16 cellular contexts compared by ENCODE assay signal in genomic region chr1:38962560-38962959, GRCh38. TPM values are rescaled to one million over a fixed set of nuclear protein-coding genes. Genes with fewer than 3 reads are reported as not detected.
DNase-seq lines count a peak whose midpoint lies in the region; ATAC-seq and TF ChIP-seq lines count a peak whose summit lies in the region.
"Had no signal": no experiment of that assay in that cellular context is flagged by ENCODE, and none has a peak within 500 bp of the region (broad histone marks: within the 10 kb centered on the region; RNA-seq: fewer than 3 reads in every experiment).

No MANE protein-coding gene starts in this region.

- DNase-seq in H9 (no peak), MG63 (peak; percentile 60), chondrocyte (ENCODE audit: low spot score) (peak; percentile 52), myocyte (ENCODE audit: low read depth) (peak; percentile 17), colonic mucosa (no peak), spleen (no peak)
- DNase-seq: activated naive CD4-positive, alpha-beta T cell treated with anti-CD3 and anti-CD28 coated beads for 36 hours; CD4-positive, alpha-beta memory T cell; hippocampal formation; left ventricle myocardium inferior; naive B cell; NCI-H1436 treated with DMSO at 0.1 percent for 48 hours; NCI-H446 treated with DMSO at 0.1 percent for 48 hours; psoas muscle had no signal

- H3K23ac ChIP-seq in H9 (ENCODE audit: insufficient read length, low read depth, low read length), result no peak overlapping the region

- TF ChIP-seq POLR2A in gastroesophageal sphincter (IDR thresholded peaks at IDR 0.05) (no peak), spleen (IDR thresholded peaks at IDR 0.05) (no peak)

- H3T11ph ChIP-seq in H9 (ENCODE audit: low read length), result no peak overlapping the region

- no peak overlapping the region for H4K8ac ChIP-seq in H9 (replicated peaks; ENCODE audit: insufficient read length, low read depth, low read length)

- H3K4me3 ChIP-seq in MG63 (no peak overlapping the region), gastroesophageal sphincter (no peak overlapping the region), colonic mucosa (no peak overlapping the region), spleen (no peak overlapping the region)
- H3K4me3 ChIP-seq: left ventricle myocardium inferior, psoas muscle, thoracic aorta had no signal

- H2BK20ac ChIP-seq in H9 (ENCODE audit: low read depth, low read length, poor library complexity, severe bottlenecking), result no peak overlapping the region

- no peak overlapping the region for H2AK5ac ChIP-seq in H9 (ENCODE audit: insufficient read length, low read length)

- H3K4me1 Mint-ChIP-seq in H9, result peaks cover 12 to 13% of the 10 kb centered on the region in 2 experiments
- peaks cover 5% of the 10 kb centered on the region for H3K4me1 Mint-ChIP-seq in chondrocyte (ENCODE audit: low read depth)
- H3K4me1 Mint-ChIP-seq: naive B cell had no signal

- H4K20me1 ChIP-seq in H9 (ENCODE audit: control insufficient read depth, insufficient read depth, insufficient read length), result no peaks in the 10 kb centered on the region

- H3K4ac ChIP-seq in H9 (ENCODE audit: low read depth, low read length), result no peak overlapping the region

- H3K23me2 ChIP-seq in H9 (ENCODE audit: insufficient read length, low read depth, low read length, poor library complexity, severe bottlenecking), result no peaks in the 10 kb centered on the region

- no peak overlapping the region for H4K5ac ChIP-seq in H9 (ENCODE audit: insufficient read length, low read depth, low read length)

- no peaks in the 10 kb centered on the region for H3K9me3 ChIP-seq in H9 (ENCODE audit: control insufficient read depth, low read depth, low read length)
- no peaks in the 10 kb centered on the region for H3K9me3 ChIP-seq in MG63
- no peaks in the 10 kb centered on the region for H3K9me3 ChIP-seq in gastroesophageal sphincter
- H3K9me3 ChIP-seq in colonic mucosa, result no peaks in the 10 kb centered on the region
- H3K9me3 ChIP-seq in spleen, result no peaks in the 10 kb centered on the region
- H3K9me3 ChIP-seq: left ventricle myocardium inferior, psoas muscle, thoracic aorta had no signal

- no peaks in the 10 kb centered on the region for H3K36me3 Mint-ChIP-seq in H9 (ENCODE audit: insufficient read depth in 1 of 3, low read depth in 3 of 3)
- no peaks in the 10 kb centered on the region for H3K36me3 Mint-ChIP-seq in chondrocyte (ENCODE audit: low read depth)
- H3K36me3 Mint-ChIP-seq: CD4-positive, alpha-beta memory T cell; naive B cell had no signal

- no peaks in the 10 kb centered on the region for H3K36me3 ChIP-seq in MG63
- no peaks in the 10 kb centered on the region for H3K36me3 ChIP-seq in gastroesophageal sphincter
- no peaks in the 10 kb centered on the region for H3K36me3 ChIP-seq in colonic mucosa
- no peaks in the 10 kb centered on the region for H3K36me3 ChIP-seq in spleen
- H3K36me3 ChIP-seq: left ventricle myocardium inferior, thoracic aorta had no signal

- TF ChIP-seq CTCF in H9 (conservative IDR thresholded peaks at IDR 0.05) (no peak), chondrocyte (IDR thresholded peaks at IDR 0.05) (no peak), gastroesophageal sphincter (IDR thresholded peaks at IDR 0.05) (no peak), colonic mucosa (IDR thresholded peaks at IDR 0.05) (no peak), spleen (IDR thresholded peaks at IDR 0.05 in 8 of 11, conservative IDR thresholded peaks at IDR 0.05 in 3 of 11) (no peak)

- H3K27ac Mint-ChIP-seq in H9, result peak overlapping the region in 2 of 3 experiments; percentile 3 to 23; a peak in 1 of 7 replicates
- no peak overlapping the region for H3K27ac Mint-ChIP-seq in chondrocyte (ENCODE audit: unreplicated experiment)
- H3K27ac Mint-ChIP-seq: activated naive CD4-positive, alpha-beta T cell treated with anti-CD3 and anti-CD28 coated beads for 36 hours; CD4-positive, alpha-beta memory T cell had no signal

- H3K27ac ChIP-seq in H9 (ENCODE audit: insufficient read length, low read depth, low read length) (no peak overlapping the region), gastroesophageal sphincter (no peak overlapping the region), colonic mucosa (no peak overlapping the region), spleen (no peak overlapping the region)
- H3K27ac ChIP-seq: left ventricle myocardium inferior, psoas muscle, thoracic aorta had no signal

- no peak overlapping the region for H2BK15ac ChIP-seq in H9 (ENCODE audit: low read depth, low read length)

- intact Hi-C loops in colonic mucosa (cut with DNase I), result no loop called here
- intact Hi-C loops in spleen (cut with DNase I; ENCODE audit: low total_unique reads), result no loop called here

- no peak for TF ChIP-seq EP300 in gastroesophageal sphincter (IDR thresholded peaks at IDR 0.05)

- no peak overlapping the region for H3K18ac ChIP-seq in H9 (ENCODE audit: insufficient read length, low read depth, low read length)

- H2BK120ac ChIP-seq in H9 (ENCODE audit: low read depth, low read length, poor library complexity, severe bottlenecking), result no peak overlapping the region

- no peaks in the 10 kb centered on the region; the same call in 1 of the 2 replicates for H3K4me1 ChIP-seq in H9 (ENCODE audit: insufficient read depth, low read length)
- no peaks in the 10 kb centered on the region for H3K4me1 ChIP-seq in gastroesophageal sphincter
- H3K4me1 ChIP-seq in colonic mucosa, result no peaks in the 10 kb centered on the region
- no peaks in the 10 kb centered on the region for H3K4me1 ChIP-seq in spleen
- H3K4me1 ChIP-seq: left ventricle myocardium inferior had no signal

- H3K4me2 ChIP-seq in H9 (ENCODE audit: insufficient read depth, insufficient read length, low read length), result no peak overlapping the region

- WGBS in H9 (ENCODE audit: extremely low coverage, insufficient read length, low lambda C conversion rate), result no CpG with 5 or more reads among the region's 7 CpGs
- 83 to 100% methylated on average over 3 to 5 of the region's 7 CpGs for WGBS in gastroesophageal sphincter (ENCODE audit: low coverage in 1 of 2), 2 donors
- 56 to 73% (median 64%) methylated on average over 7 of the region's 7 CpGs for WGBS in spleen, 5 donors

- H3K27me3 Mint-ChIP-seq in H9 (ENCODE audit: low read depth) (no peaks in the 10 kb centered on the region), chondrocyte (ENCODE audit: low read depth) (no peaks in the 10 kb centered on the region)
- H3K27me3 Mint-ChIP-seq: CD4-positive, alpha-beta memory T cell had no signal

- no peak overlapping the region for H3K9ac ChIP-seq in H9 (ENCODE audit: extremely low read depth, insufficient read length, low read length)
- no peak overlapping the region for H3K9ac ChIP-seq in colonic mucosa (ENCODE audit: low read depth in 2 of 2, low read length in 2 of 2)

- H2BK12ac ChIP-seq in H9 (ENCODE audit: insufficient read length, low read depth, low read length), result no peak overlapping the region

- no peaks in the 10 kb centered on the region for H3K79me2 ChIP-seq in H9 (ENCODE audit: insufficient read depth, low read length)

- H4K91ac ChIP-seq in H9 (ENCODE audit: insufficient read length, low read depth, low read length), result no peak overlapping the region

- no peaks in the 10 kb centered on the region for H3K9me3 Mint-ChIP-seq in H9
- H3K9me3 Mint-ChIP-seq in chondrocyte (ENCODE audit: low read depth), result no peaks in the 10 kb centered on the region
- H3K9me3 Mint-ChIP-seq: activated naive CD4-positive, alpha-beta T cell treated with anti-CD3 and anti-CD28 coated beads for 36 hours; CD4-positive, alpha-beta memory T cell; naive B cell had no signal

- H3K4me3 Mint-ChIP-seq in H9, result no peak overlapping the region
- no peak overlapping the region for H3K4me3 Mint-ChIP-seq in chondrocyte (ENCODE audit: unreplicated experiment)
- H3K4me3 Mint-ChIP-seq: activated naive CD4-positive, alpha-beta T cell treated with anti-CD3 and anti-CD28 coated beads for 36 hours; CD4-positive, alpha-beta memory T cell; naive B cell had no signal

- H3K56ac ChIP-seq in H9 (ENCODE audit: insufficient read length, low read depth, low read length), result no peak overlapping the region

- no peak for ATAC-seq in gastroesophageal sphincter

- H2AFZ ChIP-seq in H9 (ENCODE audit: low read length), result no peak overlapping the region

- no peak overlapping the region for H2BK5ac ChIP-seq in H9 (ENCODE audit: insufficient read length, low read length)

- no peak overlapping the region for H3K14ac ChIP-seq in H9 (ENCODE audit: insufficient read depth, low read length)

- H3K79me1 ChIP-seq in H9 (ENCODE audit: insufficient read depth, low read depth, low read length, poor library complexity, severe bottlenecking), result no peaks in the 10 kb centered on the region

- H3K27me3 ChIP-seq in H9 (ENCODE audit: insufficient read depth, low read length) (no peaks in the 10 kb centered on the region), MG63 (no peaks in the 10 kb centered on the region), gastroesophageal sphincter (no peaks in the 10 kb centered on the region), colonic mucosa (no peaks in the 10 kb centered on the region), spleen (replicated peaks in 1 of 7) (no peaks in the 10 kb centered on the region)

RNA-seq across cellular contexts. Expression of gene RHBDL2, which starts 20.9 kb away (rescaled TPM):
- total RNA-seq in H9 (2021) (0.15 TPM in 1 of 2 replicates, not detected in the other), chondrocyte (not detected in 3 replicates), myocyte (0.16 TPM in 1 of 2 replicates, not detected in the other), gastroesophageal sphincter (1 to 10 TPM in 1 of 4 donors, under 1 TPM in 2, not detected in 1; 0.30 to 1.2 (median 0.94) TPM), colonic mucosa (10 to 100 TPM; 42.5 to 46.7 TPM), spleen (1 to 10 TPM in 2 of 7 donors, under 1 TPM in 1, not detected in 4; 0.25 to 1.9 (median 1.2) TPM)
- 0.59 TPM in 1 of 2 replicates, not detected in the other for total RNA-seq in MG63 (2014; rRNA removed; shearing (Covaris generic); ENCODE audit: low replicate concordance)
- polyA plus RNA-seq in myocyte (2012), result 1.5 TPM
- under 1 TPM; 0.07 to 0.38 (median 0.10) TPM for polyA plus RNA-seq in spleen
- total RNA-seq: activated naive CD4-positive, alpha-beta T cell treated with anti-CD3 and anti-CD28 coated beads for 36 hours; CD4-positive, alpha-beta memory T cell; left ventricle myocardium inferior; psoas muscle had no signal
- polyA plus RNA-seq: CD4-positive, alpha-beta memory T cell had no signal

RNA-seq across cellular contexts. Expression of gene AKIRIN1, which starts 28.5 kb away (rescaled TPM):
- total RNA-seq in H9 (2021) (235 and 237 TPM in 2 replicates), chondrocyte (39.3 to 55.2 TPM (median 51.9 TPM) in 3 replicates), myocyte (41.7 and 45.9 TPM in 2 replicates), gastroesophageal sphincter (10 to 100 TPM; 52.5 to 74.3 (median 63.6) TPM), colonic mucosa (10 to 100 TPM; 48.0 to 70.2 TPM), spleen (10 to 100 TPM; 40.0 to 57.2 (median 45.6) TPM)
- 42.4 and 45.2 TPM in 2 replicates for total RNA-seq in MG63 (2014; rRNA removed; shearing (Covaris generic); ENCODE audit: low replicate concordance)
- polyA plus RNA-seq in myocyte (2012), result 35.5 TPM
- 10 to 100 TPM; 16.2 to 29.8 (median 21.7) TPM for polyA plus RNA-seq in spleen

Comparison
In these comparisons a context has a peak if more than half of its experiments do, and no peak if none do; other contexts are left out.
1. DNase-seq: peak in MG63 (single experiment), chondrocyte (single experiment) and myocyte (single experiment); none in H9 (single experiment), colonic mucosa (single experiment) and spleen (single experiment).
2. RNA of gene RHBDL2, which starts 20.9 kb away (total RNA-seq): 42.5 to 46.7 TPM in colonic mucosa; 0.30 to 1.2 TPM in gastroesophageal sphincter, 0.59 TPM in MG63, 0.25 to 1.9 TPM in spleen, 0.16 TPM in myocyte, 0.15 TPM in H9 and not detected in chondrocyte; every median in the first group is over 10 times any median in the second.